8 cellular contexts compared by ENCODE assay signal in the genomic region with DNA sequence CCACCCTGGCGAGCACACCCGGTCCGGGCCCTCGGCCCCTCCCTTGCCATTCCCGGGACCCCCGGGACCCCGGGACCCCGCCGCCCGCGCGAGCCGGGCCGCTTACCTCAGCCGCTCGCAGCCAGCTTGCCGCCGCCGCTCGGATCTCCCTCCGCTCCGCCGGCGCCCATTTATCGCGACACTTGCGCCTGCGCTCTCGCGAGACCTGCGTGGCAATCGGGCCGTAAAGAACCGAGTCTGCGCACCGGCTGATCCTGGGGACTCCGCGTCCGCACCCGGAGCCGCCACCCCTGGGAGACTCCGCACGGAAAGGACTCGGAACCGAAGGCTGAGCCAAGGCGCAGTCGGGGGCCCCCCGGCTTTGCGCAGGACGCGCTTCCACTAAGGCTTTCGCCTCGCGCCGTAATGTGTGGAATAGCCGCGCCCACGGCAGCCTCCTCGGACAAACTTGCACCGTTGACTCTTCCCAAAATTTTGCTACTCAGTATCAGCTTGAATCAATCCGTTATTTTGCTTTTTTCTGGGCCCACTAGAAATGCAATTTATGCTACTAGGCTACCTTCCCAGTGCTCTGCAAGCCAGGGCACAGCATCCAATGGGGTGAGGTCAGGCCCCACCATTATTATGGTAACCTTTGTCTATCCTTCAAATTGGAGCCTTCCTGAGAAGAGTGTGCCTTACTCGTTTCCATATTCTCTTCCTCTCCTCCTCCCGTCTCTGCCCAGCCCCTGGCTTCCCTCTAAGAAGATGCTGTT. TPM values are rescaled to one million over a fixed set of nuclear protein-coding genes. Genes with fewer than 3 reads are reported as not detected.
DNase-seq lines count a peak whose midpoint lies in the region; ATAC-seq and TF ChIP-seq lines count a peak whose summit lies in the region.

A gene (minus strand): TSS at position 180 of the 755 bp plus-strand sequence. CDS start 2,812 bp downstream, outside the sequence.

- intact Hi-C loops in Right ventricle myocardium superior (cut with DNase I), result loop anchor here (5.0 kb wide), 1 partner anchor 79 kb away; a partner anchor contains a TSS
- intact Hi-C loops in tibial artery (cut with DNase I; ENCODE audit: low total_unique reads), result loop anchor here (10.0 kb wide), 1 partner anchor 82 kb away; a partner anchor contains a TSS

- peak within 1 kb of the TSS; percentile 98 for H3K4me2 ChIP-seq in parathyroid adenoma (ENCODE audit: low read length)

- H3K36me3 ChIP-seq in parathyroid adenoma (ENCODE audit: control insufficient read depth, insufficient read depth, low read length) (no peaks in the 10 kb centered on the region), tibial artery (peaks cover 12 to 51% (median 36%) of the 10 kb centered on the region in 3 donors)

- H3K4me3 ChIP-seq in parathyroid adenoma (ENCODE audit: low read depth, low read length) (peak within 1 kb of the TSS; percentile 74), tibial artery (peak within 1 kb of the TSS; percentile 88 to 98)

- H2AFZ ChIP-seq in parathyroid adenoma, result peak within 1 kb of the TSS; percentile 89

- TF ChIP-seq CTCF in parathyroid adenoma (IDR thresholded peaks at IDR 0.05) (no peak), tibial artery (IDR thresholded peaks at IDR 0.05) (no peak)

- peaks cover 17% of the 10 kb centered on the region for H3K79me2 ChIP-seq in parathyroid adenoma

- ATAC-seq in HG02571 (IDR thresholded peaks at IDR 0.05; ENCODE audit: unreplicated experiment), result peak; percentile 71
- ATAC-seq in Right ventricle myocardium superior (ENCODE audit: poor library complexity), result peak; percentile 97

- H3K27me3 ChIP-seq in parathyroid adenoma (ENCODE audit: control insufficient read depth, insufficient read depth, low read length) (no peaks in the 10 kb centered on the region), tibial artery (no peaks in the 10 kb centered on the region)

- DNase-seq in GM04504 (ENCODE audit: low read depth) (peak; percentile 82), NCI-H1105 (lab: John Stamatoyannopoulos, UW) (peak; percentile 82), SW 1271 (lab: John Stamatoyannopoulos, UW) (peak; percentile 84 to 87), Right ventricle myocardium superior (peak; percentile 94), tibial artery (peak; percentile 87 to 94)
- peak; percentile 58 for DNase-seq in activated naive CD8-positive, alpha-beta T cell treated with anti-CD3 and anti-CD28 coated beads, Interleukin-2, amount 50 U/mL, for 16 hours (ENCODE audit: low read depth, low spot score)

- H3K27ac ChIP-seq in parathyroid adenoma (no peak within 1 kb of the TSS), tibial artery (peak within 1 kb of the TSS; percentile 75 to 76)

- H3K9me3 ChIP-seq in parathyroid adenoma (ENCODE audit: control insufficient read depth, low read length), result no peaks in the 10 kb centered on the region
- no peaks in the 10 kb centered on the region for H3K9me3 ChIP-seq in tibial artery

- H3K9ac ChIP-seq in parathyroid adenoma, result peak within 1 kb of the TSS; percentile 57

- H3K4me1 ChIP-seq in parathyroid adenoma, result peaks cover 2% of the 10 kb centered on the region
- H3K4me1 ChIP-seq in tibial artery, result peaks cover 0 to 31% (median 14%) of the 10 kb centered on the region in 4 donors

RNA-seq across cellular contexts. Expression of the gene that starts here (rescaled TPM):
- total RNA-seq in Right ventricle myocardium superior, result 17.9 TPM
